In the genomic region with DNA sequence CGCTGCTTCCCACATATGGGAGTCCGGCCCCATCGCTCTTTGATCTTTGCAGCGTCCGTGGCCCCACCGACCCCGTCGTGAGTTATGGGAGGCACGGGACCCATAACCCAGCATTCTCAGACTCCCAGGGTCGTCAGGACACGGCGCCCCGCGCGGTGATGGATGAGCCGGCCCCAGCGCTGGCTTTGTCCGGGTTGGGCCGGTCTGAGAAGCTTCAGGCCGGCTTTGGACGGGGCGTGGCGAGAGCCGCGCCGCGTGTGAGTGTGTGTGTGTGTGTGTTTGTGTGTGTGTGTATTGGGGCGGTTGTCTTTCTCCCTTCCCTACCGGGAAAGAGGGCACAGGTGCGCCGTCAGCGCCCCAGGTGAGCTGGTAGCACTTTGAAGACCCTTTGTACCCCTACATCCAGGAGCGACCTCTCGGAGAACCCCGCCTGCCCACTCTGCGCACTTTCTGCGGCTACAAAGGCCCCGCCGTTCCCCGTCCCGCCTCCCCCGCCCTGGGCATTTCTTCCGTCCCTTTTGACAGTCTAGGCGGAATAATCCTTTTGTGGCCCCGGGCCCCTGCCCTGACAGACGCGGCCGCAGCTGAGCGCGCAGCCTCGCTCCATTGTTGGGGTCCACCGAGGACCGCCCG, we compare ENCODE assay signal across 8 cellular contexts.
A peak's percentile ranks its signal among the peaks of the same experiment; 100 is the strongest.
DNase-seq lines count a peak whose midpoint lies in the region; ATAC-seq and TF ChIP-seq lines count a peak whose summit lies in the region.

No MANE protein-coding gene starts in this region.

- ATAC-seq in HG02973 (IDR thresholded peaks at IDR 0.05; ENCODE audit: unreplicated experiment): no peak

- H3K36me3 Mint-ChIP-seq in T-helper 2 cell treated with Interferon-gamma antibody and Interleukin-4, amounts not matched to agents 5 μg/mL and 100 μg/mL, for 36 hours (ENCODE audit: low read depth): no peaks in the 10 kb centered on the region

- H3K27me3 Mint-ChIP-seq in T-helper 2 cell treated with Interferon-gamma antibody and Interleukin-4, amounts not matched to agents 5 μg/mL and 100 μg/mL, for 36 hours (ENCODE audit: low read depth): peaks cover 54% of the 10 kb centered on the region

- H3K4me3 Mint-ChIP-seq in T-helper 2 cell treated with Interferon-gamma antibody and Interleukin-4, amounts not matched to agents 5 μg/mL and 100 μg/mL, for 36 hours: peak overlapping the region; percentile 17

- H3K9ac ChIP-seq in subcutaneous abdominal adipose tissue (ENCODE audit: low read length in 5 of 5): no peak overlapping the region

- no peaks in the 10 kb centered on the region for H3K9me3 Mint-ChIP-seq in T-helper 2 cell treated with Interferon-gamma antibody and Interleukin-4, amounts not matched to agents 5 μg/mL and 100 μg/mL, for 36 hours

- H3K4me1 ChIP-seq in subcutaneous abdominal adipose tissue (ENCODE audit: control insufficient read depth in 5 of 5, insufficient read depth in 5 of 5, low read length in 5 of 5): peaks cover 0 to 25% (median 8%) of the 10 kb centered on the region in 5 donors

- TF ChIP-seq CTCF in WERI-Rb-1 (IDR thresholded peaks at IDR 0.05; ENCODE audit: low read depth, low read length): no peak

- H3K4me3 ChIP-seq in WERI-Rb-1 (ENCODE audit: low read depth, low read length): peak overlapping the region; percentile 73
- H3K4me3 ChIP-seq in subcutaneous abdominal adipose tissue (ENCODE audit: low read depth in 1 of 5, low read length in 5 of 5): peak overlapping the region in 3 of 5 donors; percentile 31 to 35 (median 31)

- no peaks in the 10 kb centered on the region for H3K27me3 ChIP-seq in WERI-Rb-1 (ENCODE audit: insufficient read depth, low read depth, severe bottlenecking)
- H3K27me3 ChIP-seq in subcutaneous abdominal adipose tissue (ENCODE audit: control insufficient read depth in 5 of 5, insufficient read depth in 4 of 5, low read length in 5 of 5): peaks cover 35 to 57% (median 49%) of the 10 kb centered on the region in 5 donors

- no peak for DNase-seq in T-helper 2 cell treated with Interferon-gamma antibody and Interleukin-4, amounts not matched to agents 5 μg/mL and 100 μg/mL, for 36 hours (ENCODE audit: low spot score)
- no peak for DNase-seq in T-helper 2 cell
- peak; percentile 71 for DNase-seq in WERI-Rb-1
- DNase-seq in islet precursor cell: peak; percentile 78
- DNase-seq in GOT3 (lab: John Stamatoyannopoulos, UW): no peak
- no peak for DNase-seq in NK-92 treated with Interleukin-12 subunit alpha and Interleukin-12 subunit beta, amount 100 ng/mL, for 24 hours (lab: John Stamatoyannopoulos, UW)

- H3K9me3 ChIP-seq in WERI-Rb-1 (ENCODE audit: severe bottlenecking) (no peaks in the 10 kb centered on the region), subcutaneous abdominal adipose tissue (ENCODE audit: control insufficient read depth in 5 of 5, low read length in 5 of 5) (no peaks in the 10 kb centered on the region)

- H3K4me1 Mint-ChIP-seq in T-helper 2 cell treated with Interferon-gamma antibody and Interleukin-4, amounts not matched to agents 5 μg/mL and 100 μg/mL, for 36 hours (ENCODE audit: low read depth): peaks cover 15% of the 10 kb centered on the region

- no peaks in the 10 kb centered on the region for H3K36me3 ChIP-seq in WERI-Rb-1
- no peaks in the 10 kb centered on the region for H3K36me3 ChIP-seq in subcutaneous abdominal adipose tissue (ENCODE audit: control insufficient read depth in 5 of 5, insufficient read depth in 5 of 5, low read length in 5 of 5)

- peak overlapping the region; percentile 90 for H3K27ac ChIP-seq in WERI-Rb-1
- no peak overlapping the region for H3K27ac ChIP-seq in subcutaneous abdominal adipose tissue (ENCODE audit: low read depth, low read length)

- H3K27ac Mint-ChIP-seq in T-helper 2 cell treated with Interferon-gamma antibody and Interleukin-4, amounts not matched to agents 5 μg/mL and 100 μg/mL, for 36 hours: no peak overlapping the region

Comparison
In these comparisons a context has a peak if more than half of its experiments do, and no peak if none do; other contexts are left out.
1. DNase-seq: peak in WERI-Rb-1 (single experiment) and islet precursor cell (single experiment); none in T-helper 2 cell treated with Interferon-gamma antibody and Interleukin-4, amounts not matched to agents 5 μg/mL and 100 μg/mL, for 36 hours (single experiment), T-helper 2 cell (0 of 5), GOT3 (single experiment) and NK-92 treated with Interleukin-12 subunit alpha and Interleukin-12 subunit beta, amount 100 ng/mL, for 24 hours (single experiment).